ENCODE assay signal across 30 cellular contexts in genomic region chr5:120869831-120870230, GRCh38.
A peak's percentile ranks its signal among the peaks of the same experiment; 100 is the strongest.
DNase-seq lines count a peak whose midpoint lies in the region; ATAC-seq and TF ChIP-seq lines count a peak whose summit lies in the region.
"Had no signal": no experiment of that assay in that cellular context is flagged by ENCODE, and none has a peak within 500 bp of the region (broad histone marks: within the 10 kb centered on the region; RNA-seq: fewer than 3 reads in every experiment).

No MANE protein-coding gene starts in this region.

- ATAC-seq in DND-41 (ENCODE audit: insufficient read depth, low read depth), result peak; percentile 48; the same call in 2 of the 3 replicates
- no peak for ATAC-seq in heart left ventricle
- ATAC-seq in HG02884 (IDR thresholded peaks at IDR 0.05; ENCODE audit: unreplicated experiment), result no peak
- ATAC-seq: A549; CD8-positive, alpha-beta T cell had no signal

- H4K12ac ChIP-seq in trophoblast cell (ENCODE audit: low read depth, low read length), result no peak overlapping the region

- no peak overlapping the region for H3K4me2 ChIP-seq in DND-41 (ENCODE audit: insufficient read depth, low read length)
- no peak overlapping the region for H3K4me2 ChIP-seq in mesendoderm (ENCODE audit: low read length)
- H3K4me2 ChIP-seq in trophoblast cell (ENCODE audit: low read length), result no peak overlapping the region
- H3K4me2 ChIP-seq: A549; BLaER1; BLaER1 treated with 17β-estradiol and CSF1 and Interleukin-3, amounts not matched to agents 10 nM and 100 nM had no signal

- H3K56ac ChIP-seq in mesendoderm (ENCODE audit: low read length), result no peak overlapping the region

- DNase-seq in DND-41 (no peak), mesendoderm (peak; percentile 17), trophoblast cell (peak; percentile 75 to 92), uterus (no peak), heart left ventricle (no peak)
- DNase-seq: 8988T; ACHN; AML-193; BE2C; C1 segment of cervical spinal cord; Caco-2; Calu3; CD4-positive, alpha-beta memory T cell; CD4-positive, alpha-beta T cell; CD4-positive, CD25-positive, alpha-beta regulatory T cell; CD8-positive, alpha-beta memory T cell; CD8-positive, alpha-beta T cell; COR-L47; DMS 273 treated with DMSO at 0.1 percent for 48 hours; DMS153; DMS53; DMS79; DMS79 treated with DMSO at 0.1 percent for 48 hours; EL had no signal

- H3K27ac ChIP-seq in DND-41 (ENCODE audit: low read length), result no peak overlapping the region
- H3K27ac ChIP-seq in mesendoderm (ENCODE audit: low read depth, low read length), result no peak overlapping the region
- no peak overlapping the region for H3K27ac ChIP-seq in trophoblast cell (ENCODE audit: low read depth, low read length)
- no peak overlapping the region for H3K27ac ChIP-seq in uterus
- no peak overlapping the region for H3K27ac ChIP-seq in heart left ventricle
- H3K27ac ChIP-seq: 22Rv1; A549; BLaER1; BLaER1 treated with 17β-estradiol and CSF1 and Interleukin-3, amounts not matched to agents 10 nM and 100 nM; C4-2B had no signal

- no peak overlapping the region for H3K4ac ChIP-seq in mesendoderm (ENCODE audit: low read depth, low read length)
- H3K4ac ChIP-seq in trophoblast cell (ENCODE audit: low read depth, low read length), result no peak overlapping the region

- intact Hi-C loops in uterus (cut with DNase I; ENCODE audit: low total_unique reads), result no loop called here
- intact Hi-C loops in heart left ventricle (cut with DNase I), result no loop called here

- no peak overlapping the region for H2BK12ac ChIP-seq in trophoblast cell (ENCODE audit: low read length)

- H2BK15ac ChIP-seq in mesendoderm (replicated peaks; ENCODE audit: low read depth), result no peak overlapping the region

- TF ChIP-seq POLR2A in uterus (IDR thresholded peaks at IDR 0.05), result no peak
- no peak for TF ChIP-seq POLR2A in heart left ventricle (IDR thresholded peaks at IDR 0.05)

- no peak overlapping the region for H4K5ac ChIP-seq in mesendoderm (ENCODE audit: low read length)

- no peak overlapping the region for H2BK120ac ChIP-seq in mesendoderm (ENCODE audit: low read depth, low read length)
- no peak overlapping the region for H2BK120ac ChIP-seq in trophoblast cell (ENCODE audit: insufficient read depth, low read length, poor library complexity)

- H3K36me3 ChIP-seq in DND-41 (ENCODE audit: insufficient read depth, low read length), result no peaks in the 10 kb centered on the region
- H3K36me3 ChIP-seq in mesendoderm (ENCODE audit: control insufficient read depth, insufficient read depth, low read length), result no peaks in the 10 kb centered on the region
- no peaks in the 10 kb centered on the region for H3K36me3 ChIP-seq in trophoblast cell (ENCODE audit: control insufficient read depth in 1 of 2, insufficient read depth in 2 of 2, low read length in 2 of 2)
- H3K36me3 ChIP-seq in uterus, result no peaks in the 10 kb centered on the region
- H3K36me3 ChIP-seq in heart left ventricle, result no peaks in the 10 kb centered on the region
- H3K36me3 ChIP-seq: BE2C; BLaER1; BLaER1 treated with 17β-estradiol and CSF1 and Interleukin-3, amounts not matched to agents 10 nM and 100 nM had no signal

- H4K20me1 ChIP-seq in DND-41 (ENCODE audit: insufficient read depth, low read length), result no peaks in the 10 kb centered on the region
- H4K20me1 ChIP-seq: BLaER1; BLaER1 treated with 17β-estradiol and CSF1 and Interleukin-3, amounts not matched to agents 10 nM and 100 nM had no signal

- H3K23ac ChIP-seq in mesendoderm (ENCODE audit: low read length) (no peak overlapping the region), trophoblast cell (ENCODE audit: low read length) (no peak overlapping the region)

- H3K4me1 ChIP-seq in DND-41 (ENCODE audit: insufficient read depth, low read length), result peaks cover 17% of the 10 kb centered on the region
- no peaks in the 10 kb centered on the region for H3K4me1 ChIP-seq in mesendoderm (ENCODE audit: control insufficient read depth, low read depth, low read length)
- H3K4me1 ChIP-seq in trophoblast cell (ENCODE audit: control insufficient read depth in 1 of 2, insufficient read depth in 2 of 2, low read length in 2 of 2), result no peaks in the 10 kb centered on the region
- no peaks in the 10 kb centered on the region for H3K4me1 ChIP-seq in uterus
- no peaks in the 10 kb centered on the region for H3K4me1 ChIP-seq in heart left ventricle
- H3K4me1 ChIP-seq: A549; BLaER1; BLaER1 treated with 17β-estradiol and CSF1 and Interleukin-3, amounts not matched to agents 10 nM and 100 nM; Caco-2 had no signal

- no peak overlapping the region for H2AK5ac ChIP-seq in mesendoderm (ENCODE audit: low read length)
- H2AK5ac ChIP-seq in trophoblast cell (ENCODE audit: low read length), result no peak overlapping the region

- H2BK5ac ChIP-seq in mesendoderm (ENCODE audit: low read length), result no peak overlapping the region
- H2BK5ac ChIP-seq in trophoblast cell (ENCODE audit: low read depth, low read length, poor library complexity), result no peak overlapping the region

- no peak for TF ChIP-seq CTCF in DND-41 (IDR thresholded peaks at IDR 0.05; ENCODE audit: borderline replicate concordance, extremely low read depth, low read length, poor library complexity, severe bottlenecking)
- TF ChIP-seq CTCF in uterus (IDR thresholded peaks at IDR 0.05), result no peak
- no peak for TF ChIP-seq CTCF in heart left ventricle (IDR thresholded peaks at IDR 0.05)

- H3K14ac ChIP-seq in trophoblast cell (ENCODE audit: low read length), result no peak overlapping the region

- H3K4me3 ChIP-seq in DND-41 (ENCODE audit: low read depth in 1 of 2, low read length in 2 of 2) (no peak overlapping the region), mesendoderm (ENCODE audit: low read length) (no peak overlapping the region), trophoblast cell (ENCODE audit: low read depth, low read length) (no peak overlapping the region), uterus (no peak overlapping the region), heart left ventricle (no peak overlapping the region)
- H3K4me3 ChIP-seq: A549; BLaER1; BLaER1 treated with 17β-estradiol and CSF1 and Interleukin-3, amounts not matched to agents 10 nM and 100 nM had no signal

- no CpG with 5 or more reads among the region's 1 CpG for WGBS in mesendoderm (ENCODE audit: extremely low coverage, insufficient coverage, low lambda C conversion rate)
- no CpG with 5 or more reads among the region's 1 CpG for WGBS in trophoblast cell (ENCODE audit: extremely low coverage, insufficient coverage, insufficient read length)
- 69 to 90% (median 76%) methylated on average over 1 of the region's 1 CpG for WGBS in heart left ventricle, 4 donors

- H3K9ac ChIP-seq in DND-41 (ENCODE audit: low read depth, low read length) (no peak overlapping the region), mesendoderm (ENCODE audit: low read length) (no peak overlapping the region), trophoblast cell (ENCODE audit: low read length) (no peak overlapping the region)
- H3K9ac ChIP-seq: BLaER1; BLaER1 treated with 17β-estradiol and CSF1 and Interleukin-3, amounts not matched to agents 10 nM and 100 nM had no signal

- H4K91ac ChIP-seq in trophoblast cell (ENCODE audit: low read depth, low read length), result no peak overlapping the region

- H4K8ac ChIP-seq in mesendoderm (ENCODE audit: low read depth, low read length) (no peak overlapping the region), trophoblast cell (ENCODE audit: low read depth, low read length) (no peak overlapping the region)

- no peaks in the 10 kb centered on the region for H3K79me1 ChIP-seq in mesendoderm (ENCODE audit: low read length)
- no peaks in the 10 kb centered on the region for H3K79me1 ChIP-seq in trophoblast cell (ENCODE audit: low read length)

- H2AFZ ChIP-seq in DND-41 (ENCODE audit: low read depth, low read length) (peak overlapping the region; percentile 26; the same call in 1 of the 2 replicates), trophoblast cell (ENCODE audit: insufficient read depth, low read length, poor library complexity) (no peak overlapping the region)

- H3K18ac ChIP-seq in mesendoderm (ENCODE audit: low read length) (no peak overlapping the region), trophoblast cell (ENCODE audit: low read length) (no peak overlapping the region)

- H3K9me3 ChIP-seq in DND-41 (ENCODE audit: insufficient read depth, low read length, severe bottlenecking) (no peaks in the 10 kb centered on the region), trophoblast cell (ENCODE audit: insufficient read depth, low read depth, low read length) (no peaks in the 10 kb centered on the region), uterus (no peaks in the 10 kb centered on the region), heart left ventricle (no peaks in the 10 kb centered on the region)
- H3K9me3 ChIP-seq: A549; BE2C; BLaER1; BLaER1 treated with 17β-estradiol and CSF1 and Interleukin-3, amounts not matched to agents 10 nM and 100 nM; Caco-2 had no signal

- H3K79me2 ChIP-seq in DND-41 (ENCODE audit: insufficient read depth, low read length) (no peaks in the 10 kb centered on the region), mesendoderm (ENCODE audit: control insufficient read depth, insufficient read depth, low read length) (no peaks in the 10 kb centered on the region), trophoblast cell (ENCODE audit: control insufficient read depth, insufficient read depth, low read length, poor library complexity) (no peaks in the 10 kb centered on the region)

- H3K27me3 ChIP-seq in DND-41 (ENCODE audit: insufficient read depth, low read length, poor library complexity), result no peaks in the 10 kb centered on the region
- H3K27me3 ChIP-seq in mesendoderm (ENCODE audit: insufficient read depth, low read length, poor library complexity), result no peaks in the 10 kb centered on the region
- H3K27me3 ChIP-seq in trophoblast cell (ENCODE audit: insufficient read depth, low read length), result no peaks in the 10 kb centered on the region
- H3K27me3 ChIP-seq in uterus, result no peaks in the 10 kb centered on the region
- H3K27me3 ChIP-seq in heart left ventricle, result no peaks in the 10 kb centered on the region
- H3K27me3 ChIP-seq: BE2C; BLaER1; BLaER1 treated with 17β-estradiol and CSF1 and Interleukin-3, amounts not matched to agents 10 nM and 100 nM had no signal

Comparison
In these comparisons a context has a peak if more than half of its experiments do, and no peak if none do; other contexts are left out.
1. DNase-seq: peak in mesendoderm (single experiment) and trophoblast cell (2 of 2); none in DND-41 (single experiment), uterus (0 of 2) and heart left ventricle (0 of 5).